In the genomic region with DNA sequence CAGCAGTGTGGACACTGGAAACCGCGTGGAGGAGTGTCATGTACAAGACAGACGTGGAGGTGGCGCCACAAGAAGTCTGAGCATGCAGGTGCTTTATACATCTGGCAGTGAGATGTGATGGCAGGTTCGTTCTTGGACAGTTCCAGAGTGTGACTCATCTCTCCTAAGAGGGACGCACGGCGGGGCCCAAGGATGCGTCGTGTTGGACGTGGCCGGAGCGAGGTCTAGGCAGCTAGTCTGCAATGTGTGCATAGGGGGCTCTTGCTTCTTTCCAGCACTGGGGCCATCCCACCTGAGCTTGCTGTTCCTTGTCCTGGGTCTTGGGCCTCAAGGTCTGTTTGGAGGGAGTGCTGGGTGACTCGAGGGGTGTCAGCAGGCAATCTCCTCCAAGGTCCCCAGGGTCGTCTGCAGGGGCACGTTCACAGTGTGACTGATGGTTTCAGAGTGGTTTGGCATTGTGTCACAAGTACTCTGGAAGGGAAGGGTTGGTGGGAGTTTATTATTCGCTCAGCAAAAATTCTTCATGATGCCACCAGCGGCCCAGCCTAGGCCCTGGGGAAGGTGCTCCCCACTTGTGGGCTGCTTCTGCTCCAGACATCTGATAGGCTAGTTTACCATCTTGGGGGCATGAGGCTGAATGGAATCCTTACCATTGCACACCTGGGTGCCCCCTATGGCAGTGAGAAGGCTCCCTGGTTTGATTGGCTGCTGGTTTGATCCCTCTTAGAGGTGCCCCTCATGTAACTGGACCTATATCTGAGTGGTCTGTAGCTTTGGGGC, we compare ENCODE assay signal across 2 cellular contexts.
TF ChIP-seq lines count a peak whose summit lies in the region.

No MANE protein-coding gene starts in this region.

TF ChIP-seq in IMR-90, 13 proteins besides CTCF, POLR2A, EP300 and RAD21:
- TF ChIP-seq FOS (IDR thresholded peaks at IDR 0.05; ENCODE audit: low read depth, low read length): no peak

TF ChIP-seq in H1, 55 proteins besides CTCF, POLR2A, EP300 and RAD21:
- no peak for TF ChIP-seq CREB1 (IDR thresholded peaks at IDR 0.05)
- TF ChIP-seq SRF (IDR thresholded peaks at IDR 0.05; ENCODE audit: low read depth, low read length): no peak
- TF ChIP-seq SIX5 (IDR thresholded peaks at IDR 0.05; ENCODE audit: low read depth, low read length): no peak
- TF ChIP-seq PHF8 (conservative IDR thresholded peaks at IDR 0.05; ENCODE audit: low read depth, low read length): no peak
- TF ChIP-seq CHD7 (IDR thresholded peaks at IDR 0.05; ENCODE audit: insufficient replicate concordance, low read length): no peak
- no peak for TF ChIP-seq TAF7 (optimal IDR thresholded peaks at IDR 0.05; ENCODE audit: borderline replicate concordance, low read depth, low read length)
- TF ChIP-seq CEBPB (IDR thresholded peaks at IDR 0.05; ENCODE audit: low read depth, low read length): no peak
- no peak for TF ChIP-seq E2F6 (IDR thresholded peaks at IDR 0.05)
- TF ChIP-seq CHD2 (IDR thresholded peaks at IDR 0.05; ENCODE audit: low read length): no peak
- no peak for TF ChIP-seq RFX5 (IDR thresholded peaks at IDR 0.05; ENCODE audit: borderline replicate concordance, low read depth, low read length)
- no peak for TF ChIP-seq SP2 (IDR thresholded peaks at IDR 0.05; ENCODE audit: low read length)
- TF ChIP-seq POU5F1 (IDR thresholded peaks at IDR 0.05; ENCODE audit: low read depth, low read length): no peak
